Comparison of ENCODE assay signal across 34 cellular contexts in the genomic region with DNA sequence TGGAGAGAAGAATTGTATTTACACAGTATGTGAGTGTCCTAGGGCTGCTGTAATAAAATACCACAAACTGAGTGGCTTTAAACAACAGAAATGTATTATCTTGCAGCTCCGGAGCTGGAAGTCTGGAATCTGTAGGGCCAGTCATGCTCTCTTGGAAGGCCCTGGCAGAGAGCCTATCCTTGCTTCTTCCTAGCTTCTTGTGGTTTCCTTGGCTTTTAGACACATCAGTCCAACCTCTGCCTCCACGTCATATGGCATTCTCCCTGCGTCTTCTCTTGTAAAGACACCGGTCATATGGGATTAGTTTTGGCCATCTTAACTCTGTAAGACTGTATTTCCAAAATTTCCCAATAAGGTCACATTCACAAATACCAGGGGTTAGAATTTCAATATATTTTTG. TPM values are rescaled to one million over a fixed set of nuclear protein-coding genes. Genes with fewer than 3 reads are reported as not detected.
DNase-seq lines count a peak whose midpoint lies in the region; ATAC-seq and TF ChIP-seq lines count a peak whose summit lies in the region.
"Had no signal": no experiment of that assay in that cellular context is flagged by ENCODE, and none has a peak within 500 bp of the region (broad histone marks: within the 10 kb centered on the region; RNA-seq: fewer than 3 reads in every experiment).

No MANE protein-coding gene starts in this region.

- H3K23ac ChIP-seq in IMR-90 (ENCODE audit: low read depth, low read length) = no peak overlapping the region

- no peaks in the 10 kb centered on the region for H3K36me3 ChIP-seq in IMR-90 (ENCODE audit: control insufficient read depth, insufficient read depth, low read length)
- H3K36me3 ChIP-seq in brain microvascular endothelial cell (replicated peaks) = no peaks in the 10 kb centered on the region
- no peaks in the 10 kb centered on the region for H3K36me3 ChIP-seq in osteoblast (ENCODE audit: insufficient read depth, low read length)
- H3K36me3 ChIP-seq: left ventricle myocardium inferior, neural progenitor cell, right atrium auricular region had no signal

- H3K4me2 ChIP-seq in IMR-90 (ENCODE audit: low read depth, low read length) (no peak overlapping the region), osteoblast (ENCODE audit: insufficient read depth, low read length) (no peak overlapping the region)
- H3K4me2 ChIP-seq: GM23338, neural progenitor cell, PC-9, smooth muscle cell had no signal

- DNase-seq in EH (ENCODE audit: low read depth) (peak; percentile 85), IMR-90 (peak; percentile 14), brain microvascular endothelial cell (peak; percentile 60), osteoblast (ENCODE audit: insufficient read length, low spot score, missing footprints) (no peak), midbrain (lab: John Stamatoyannopoulos, UW) (no peak), DMS114 treated with DMSO at 0.1 percent for 48 hours (lab: John Stamatoyannopoulos, UW; ENCODE audit: unreplicated experiment) (no peak), NCI-H2029 (lab: John Stamatoyannopoulos, UW) (no peak)
- DNase-seq: activated CD4-positive, alpha-beta T cell treated with anti-CD3 and anti-CD28 coated beads, Interleukin-2, amount 50 U/mL, for 4 hours; activated gamma-delta T cell treated with Interleukin-2 at 50 U/mL for 16 hours; activated T-cell treated with anti-CD3 and anti-CD28 coated beads, Interleukin-2, amount 50 U/mL, for 48 hours; body of pancreas; Caco-2; cerebellar nuclear complex; DMS79; islet precursor cell; left ventricle myocardium inferior; mesendoderm; NCI-H1105; NCI-H187; NCI-H524 treated with DMSO at 0.1 percent for 48 hours; PC-9; posterior cingulate gyrus; stimulated activated naive CD8-positive, alpha-beta T cell treated with anti-CD3 and anti-CD28 coated beads, Interleukin-15, Interleukin-2, amounts not matched to agents 100 U/mL and 50 U/mL, for 24 hours; T-helper 2 cell; testis had no signal

- H3K4me1 ChIP-seq in IMR-90 (ENCODE audit: control insufficient read depth, insufficient read depth, low read length) (no peaks in the 10 kb centered on the region), osteoblast (ENCODE audit: insufficient read depth, low read length) (peaks cover 7% of the 10 kb centered on the region)
- H3K4me1 ChIP-seq: body of pancreas, Caco-2, left ventricle myocardium inferior, neural progenitor cell, right atrium auricular region, testis had no signal

- in situ Hi-C loops in IMR-90 (cut with MboI; ENCODE audit: low sequenced_read_pairs) (loop anchor here (25.0 kb wide), 1 partner anchor 632 kb away; a partner anchor contains a TSS), brain microvascular endothelial cell (cut with HindIII; ENCODE audit: low pct_ligation_motif_present, low sequenced_read_pairs) (no loop called here)

- no TSS peak for BruUV-seq in IMR-90 (replicated peaks; lab: Mats Ljungman, UMichigan)

- H2AK9ac ChIP-seq in IMR-90 (replicated peaks; ENCODE audit: low read depth, low read length, poor library complexity) = no peak overlapping the region

- H3K4me3 ChIP-seq in IMR-90 (ENCODE audit: insufficient read depth, low read depth, low read length) (no peak overlapping the region), brain microvascular endothelial cell (ENCODE audit: low read depth, low read length) (no peak overlapping the region), osteoblast (ENCODE audit: insufficient read depth, low read length) (no peak overlapping the region)
- H3K4me3 ChIP-seq: body of pancreas, GM23338, K562, left ventricle myocardium inferior, neural progenitor cell, PC-9, right atrium auricular region, smooth muscle cell, testis had no signal

- CTCF ChIA-PET in IMR-90 (lab: Yijun Ruan, JAX) = no interaction called here

- H4K8ac ChIP-seq in IMR-90 (ENCODE audit: low read depth in 2 of 2, low read length in 2 of 2) = no peak overlapping the region

- no peak for TF ChIP-seq POLR2A in IMR-90 (IDR thresholded peaks at IDR 0.05; ENCODE audit: low read depth, low read length)

- H4K20me1 ChIP-seq in IMR-90 (ENCODE audit: insufficient read depth, low read length) (no peaks in the 10 kb centered on the region), osteoblast (ENCODE audit: insufficient read depth, low read length) (no peaks in the 10 kb centered on the region)

- H2BK15ac ChIP-seq in IMR-90 (ENCODE audit: low read depth, low read length) = no peak overlapping the region

- H2BK120ac ChIP-seq in IMR-90 (ENCODE audit: low read depth, low read length) = no peak overlapping the region

- H4K5ac ChIP-seq in IMR-90 (ENCODE audit: low read depth, low read length) = no peak overlapping the region

- dilution Hi-C loops in IMR-90 (cut with HindIII; ENCODE audit: low sequenced_read_pairs, unreplicated experiment) = no loop called here

- no peaks in the 10 kb centered on the region for H3K79me2 ChIP-seq in osteoblast (ENCODE audit: insufficient read depth, low read length)

- H3K27me3 ChIP-seq in IMR-90 (ENCODE audit: control insufficient read depth, insufficient read depth, low read length) (peaks cover 4% of the 10 kb centered on the region), brain microvascular endothelial cell (replicated peaks) (no peaks in the 10 kb centered on the region), osteoblast (ENCODE audit: insufficient read depth, low read length) (no peaks in the 10 kb centered on the region)
- H3K27me3 ChIP-seq: body of pancreas, right atrium auricular region, testis had no signal

- no peak for TF ChIP-seq RAD21 in IMR-90 (IDR thresholded peaks at IDR 0.05; ENCODE audit: low read length)

- H2BK5ac ChIP-seq in IMR-90 (ENCODE audit: low read depth, low read length, poor library complexity, severe bottlenecking) = no peak overlapping the region

- intact Hi-C loops in IMR-90 (cut with micrococcal nuclease) = no loop called here

- POLR2A ChIA-PET in IMR-90 (lab: Charles Lee; ENCODE audit: unreplicated experiment) = no interaction called here

- H3K9me3 ChIP-seq in IMR-90 (ENCODE audit: control insufficient read depth, insufficient read depth, low read length) = no peaks in the 10 kb centered on the region
- no peaks in the 10 kb centered on the region for H3K9me3 ChIP-seq in osteoblast (ENCODE audit: low read depth, low read length)
- H3K9me3 ChIP-seq: body of pancreas, Caco-2, right atrium auricular region, testis had no signal

- no peak overlapping the region for H2AK5ac ChIP-seq in IMR-90 (ENCODE audit: low read depth, low read length)

- H3K56ac ChIP-seq in IMR-90 (ENCODE audit: extremely low read depth, insufficient read depth, low read length) = no peak overlapping the region

- no peak overlapping the region for H4K91ac ChIP-seq in IMR-90 (ENCODE audit: insufficient read depth, low read depth, low read length)

- no peaks in the 10 kb centered on the region for H3K9me1 ChIP-seq in IMR-90 (ENCODE audit: insufficient read depth, low read length)

- TF ChIP-seq CTCF in IMR-90 (conservative IDR thresholded peaks at IDR 0.05; ENCODE audit: low read depth, low read length) (no peak), brain microvascular endothelial cell (IDR thresholded peaks at IDR 0.05; ENCODE audit: low read depth, low read length, missing control alignments) (no peak), osteoblast (IDR thresholded peaks at IDR 0.05; ENCODE audit: extremely low read depth, low read depth, low read length) (no peak)

- H2AFZ ChIP-seq in IMR-90 (replicated peaks; ENCODE audit: low read length, poor library complexity) (no peak overlapping the region), osteoblast (ENCODE audit: low read length) (no peak overlapping the region)
- H2AFZ ChIP-seq: GM23338, neural progenitor cell, PC-9 had no signal

- no peak for ATAC-seq in IMR-90 (ENCODE audit: low read depth)
- ATAC-seq: body of pancreas; GM23338; K562; Right ventricle myocardium inferior; stimulated activated naive CD8-positive, alpha-beta T cell treated with anti-CD3 and anti-CD28 coated beads, Interleukin-15, Interleukin-2, amounts not matched to agents 100 U/mL and 50 U/mL, for 24 hours had no signal

- no peak overlapping the region for H3K9ac ChIP-seq in IMR-90 (ENCODE audit: low read depth, low read length)
- H3K9ac ChIP-seq: neural progenitor cell had no signal

- H3K4ac ChIP-seq in IMR-90 (ENCODE audit: low read depth, low read length) = no peak overlapping the region

- no CpG with 5 or more reads among the region's 4 CpGs for WGBS in IMR-90 (ENCODE audit: extremely low coverage in 2 of 2, insufficient read length in 1 of 2), 2 experiments

- H3K18ac ChIP-seq in IMR-90 (ENCODE audit: low read depth, low read length) = no peak overlapping the region

- no peak overlapping the region for H2BK20ac ChIP-seq in IMR-90 (ENCODE audit: low read depth, low read length)

- no peaks in the 10 kb centered on the region for H3K79me1 ChIP-seq in IMR-90 (ENCODE audit: low read depth in 1 of 2, low read length in 2 of 2)

- H3K14ac ChIP-seq in IMR-90 (replicated peaks; ENCODE audit: low read depth, low read length) = no peak overlapping the region

- H3K27ac ChIP-seq in IMR-90 (ENCODE audit: insufficient read depth, low read length) = no peak overlapping the region
- no peak overlapping the region for H3K27ac ChIP-seq in brain microvascular endothelial cell
- peak overlapping the region; percentile 50 for H3K27ac ChIP-seq in osteoblast (ENCODE audit: low read depth, low read length)
- H3K27ac ChIP-seq: body of pancreas, C4-2B, left ventricle myocardium inferior, neural progenitor cell, PC-9, right atrium auricular region, testis had no signal

TF ChIP-seq in IMR-90, 13 proteins besides CTCF, POLR2A, EP300 and RAD21 (continues in another document):
- no peak for TF ChIP-seq SMC3 (IDR thresholded peaks at IDR 0.05; ENCODE audit: low read depth, low read length)
- no peak for TF ChIP-seq MAFK (IDR thresholded peaks at IDR 0.05; ENCODE audit: low read depth, low read length)
- no peak for TF ChIP-seq CEBPB (IDR thresholded peaks at IDR 0.05; ENCODE audit: low read depth, low read length)
- no peak for TF ChIP-seq CHD1 (IDR thresholded peaks at IDR 0.05; ENCODE audit: low read depth, low read length)
- no peak for TF ChIP-seq MAZ (IDR thresholded peaks at IDR 0.05; ENCODE audit: borderline replicate concordance, low read depth, low read length)
- TF ChIP-seq NFE2L2 (IDR thresholded peaks at IDR 0.05; ENCODE audit: low read depth, low read length) = no peak
- TF ChIP-seq RFX5 (IDR thresholded peaks at IDR 0.05; ENCODE audit: low read depth, low read length) = no peak
- TF ChIP-seq MXI1 (IDR thresholded peaks at IDR 0.05; ENCODE audit: borderline replicate concordance, low read depth, low read length) = no peak
- TF ChIP-seq BHLHE40 (IDR thresholded peaks at IDR 0.05; ENCODE audit: low read depth, low read length) = no peak
- no peak for TF ChIP-seq FOS (IDR thresholded peaks at IDR 0.05; ENCODE audit: low read depth, low read length)

RNA-seq across cellular contexts. Expression of a gene that starts 10.8 kb away (rescaled TPM):
- total RNA-seq in IMR-90 (2012; rRNA removed) (not detected in 2 replicates), osteoblast (24.2 and 34.2 TPM in 2 replicates)
- 0.03 and 0.04 TPM in 2 replicates for polyA plus RNA-seq in IMR-90 (2012; rRNA removed)
- polyA plus RNA-seq in IMR-90 (2012; cell fraction: cytosol; rRNA removed) = 0.03 and 0.06 TPM in 2 replicates
- 0.05 TPM in 2 replicates for polyA plus RNA-seq in IMR-90 (2012; cell fraction: nucleus; rRNA removed; ENCODE audit: low replicate concordance)
- total RNA-seq: Caco-2, K562, MCF 10A, PC-9, smooth muscle cell had no signal
- polyA plus RNA-seq: endothelial cell of umbilical vein, K562 had no signal

Comparison
In these comparisons a context has a peak if more than half of its experiments do, and no peak if none do; other contexts are left out.
1. DNase-seq: peak in EH (single experiment), IMR-90 (single experiment) and brain microvascular endothelial cell (single experiment); none in osteoblast (single experiment), midbrain (single experiment), DMS114 treated with DMSO at 0.1 percent for 48 hours (single experiment) and NCI-H2029 (single experiment).
2. RNA of a gene that starts 10.8 kb away (total RNA-seq): 24.2 to 34.2 TPM in osteoblast; not detected in IMR-90; every median in the first group is over 10 times any median in the second.